ENCODE assay signal across 8 cellular contexts in genomic region chr11:19117760-19118097, GRCh38. TPM values are rescaled to one million over a fixed set of nuclear protein-coding genes. Genes with fewer than 3 reads are reported as not detected.
A peak's percentile ranks its signal among the peaks of the same experiment; 100 is the strongest.
DNase-seq lines count a peak whose midpoint lies in the region; ATAC-seq and TF ChIP-seq lines count a peak whose summit lies in the region.

No MANE protein-coding gene starts in this region.

- WGBS in GM23248 (ENCODE audit: low coverage in 1 of 2, low lambda C conversion rate in 2 of 2, missing lambda C conversion rate in 2 of 2), 2 experiments, result 14 to 20% methylated on average over 7 of the region's 7 CpGs
- 19 to 26% (median 21%) methylated on average over 7 of the region's 7 CpGs for WGBS in psoas muscle, 3 donors

- H3K4me1 ChIP-seq in GM23248 (ENCODE audit: insufficient read depth), result peaks cover 6% of the 10 kb centered on the region; the same call in 1 of the 2 replicates
- no peaks in the 10 kb centered on the region for H3K4me1 ChIP-seq in psoas muscle

- intact Hi-C loops in psoas muscle (cut with DNase I), result no loop called here

- H3K9me2 ChIP-seq in GM23248 (ENCODE audit: insufficient read depth), result no peaks in the 10 kb centered on the region
- no peaks in the 10 kb centered on the region for H3K9me2 ChIP-seq in SU-DHL-6 (replicated peaks; ENCODE audit: insufficient read depth, low read length)

- DNase-seq in GM23248 (no peak), fibroblast of the aortic adventitia (ENCODE audit: low read depth) (peak; percentile 37), psoas muscle (no peak), NCI-H1105 (lab: John Stamatoyannopoulos, UW) (no peak), omental fat pad (ENCODE audit: low spot score) (no peak)

- no peak for ATAC-seq in psoas muscle
- no peak for ATAC-seq in HG02623 (IDR thresholded peaks at IDR 0.05; ENCODE audit: unreplicated experiment)
- ATAC-seq in HG02852 (IDR thresholded peaks at IDR 0.05; ENCODE audit: unreplicated experiment), result no peak
- no peak for ATAC-seq in omental fat pad (ENCODE audit: low FRiP score)

- H3K9me3 ChIP-seq in GM23248 (ENCODE audit: low read depth), result no peaks in the 10 kb centered on the region
- H3K9me3 ChIP-seq in SU-DHL-6 (ENCODE audit: insufficient read depth, low read length), result no peaks in the 10 kb centered on the region
- no peaks in the 10 kb centered on the region for H3K9me3 ChIP-seq in psoas muscle

- H3K4me3 ChIP-seq in GM23248 (peak overlapping the region; percentile 80), SU-DHL-6 (ENCODE audit: insufficient read depth, low read length, poor library complexity, severe bottlenecking) (peak overlapping the region; percentile 96), fibroblast of the aortic adventitia (ENCODE audit: low read depth, low read length) (peak overlapping the region; percentile 85), psoas muscle (peak overlapping the region; percentile 81)

- H3K4me2 ChIP-seq in GM23248 (ENCODE audit: unreplicated experiment) (peak overlapping the region; percentile 91), SU-DHL-6 (ENCODE audit: low read depth, low read length, poor library complexity, severe bottlenecking) (peak overlapping the region; percentile 93)

- H3K27ac ChIP-seq in GM23248 (no peak overlapping the region), SU-DHL-6 (ENCODE audit: low read depth, low read length) (peak overlapping the region; percentile 53; the same call in 1 of the 2 replicates), psoas muscle (no peak overlapping the region)

- no peak for TF ChIP-seq CTCF in SU-DHL-6 (IDR thresholded peaks at IDR 0.05; ENCODE audit: insufficient read depth, low read length, poor library complexity, severe bottlenecking)
- no peak for TF ChIP-seq CTCF in fibroblast of the aortic adventitia (IDR thresholded peaks at IDR 0.05; ENCODE audit: insufficient read depth, low read length)
- TF ChIP-seq CTCF in psoas muscle (IDR thresholded peaks at IDR 0.05), result no peak
- no peak for TF ChIP-seq CTCF in omental fat pad (IDR thresholded peaks at IDR 0.05)

- in situ Hi-C loops in GM23248 (cut with MboI), result no loop called here

- 0 out of 2 replicates have a peak, but pooled peaks cover under 1% of the 10 kb centered on the region for H4K20me1 ChIP-seq in GM23248 (ENCODE audit: insufficient read depth)
- peaks cover under 1% of the 10 kb centered on the region; the same call in 1 of the 2 replicates for H4K20me1 ChIP-seq in SU-DHL-6 (ENCODE audit: low read depth, low read length)

- peak overlapping the region; percentile 92 for H2AFZ ChIP-seq in GM23248
- peak overlapping the region; percentile 84 for H2AFZ ChIP-seq in SU-DHL-6 (ENCODE audit: low read depth, low read length, severe bottlenecking)

- H3F3A ChIP-seq in GM23248 (ENCODE audit: insufficient read depth) (no peaks in the 10 kb centered on the region), SU-DHL-6 (ENCODE audit: insufficient read depth) (no peaks in the 10 kb centered on the region)

- H3K36me3 ChIP-seq in GM23248 (ENCODE audit: low read depth) (no peaks in the 10 kb centered on the region), SU-DHL-6 (ENCODE audit: low read length) (peaks cover 3% of the 10 kb centered on the region), psoas muscle (ENCODE audit: insufficient read depth in 1 of 2, low read depth in 1 of 2) (no peaks in the 10 kb centered on the region)

- H3K79me2 ChIP-seq in GM23248 (ENCODE audit: insufficient read depth) (peaks cover 14% of the 10 kb centered on the region; the same call in 1 of the 2 replicates), SU-DHL-6 (ENCODE audit: insufficient read depth, low read length) (peaks cover 55% of the 10 kb centered on the region)

- peaks cover 6% of the 10 kb centered on the region; the same call in 1 of the 2 replicates for H3K27me3 ChIP-seq in GM23248 (replicated peaks; ENCODE audit: insufficient read depth)
- no peaks in the 10 kb centered on the region for H3K27me3 ChIP-seq in SU-DHL-6 (ENCODE audit: low read length)
- H3K27me3 ChIP-seq in psoas muscle (ENCODE audit: insufficient read depth in 3 of 3, low read length in 2 of 3), result peaks cover 0 to 16% (median 0%) of the 10 kb centered on the region in 3 donors

- H3K9ac ChIP-seq in GM23248 (peak overlapping the region; percentile 74), SU-DHL-6 (ENCODE audit: low read length) (peak overlapping the region; percentile 87)

RNA-seq across cellular contexts. Expression of gene ZDHHC13, which starts 0.8 kb away (rescaled TPM):
- 10.9 and 11.0 TPM in 2 replicates for total RNA-seq in GM23248 (2014; rRNA removed; shearing (Covaris generic))
- polyA plus RNA-seq in GM23248 (2016; fragmentation: Nextera tagmentation; extraction: Ambion mirVana) (11.6 and 12.5 TPM in 2 replicates), psoas muscle (1 to 10 TPM in 1 of 3 donors, under 1 TPM in 2; 0.70 to 2.6 (median 0.98) TPM)
- total RNA-seq in fibroblast of the aortic adventitia (ENCODE audit: low replicate concordance) (2.0 and 18.6 TPM in 2 replicates), psoas muscle (1 to 10 TPM in 3 of 4 donors, under 1 TPM in 1; 0.99 to 2.1 (median 1.4) TPM), omental fat pad (10 to 100 TPM in 2 of 4 donors, 1 to 10 TPM in 2; 8.6 to 12.5 (median 9.7) TPM)

RNA-seq across cellular contexts. Expression of gene MRGPRX2, which starts 57.2 kb away (rescaled TPM):
- not detected in 2 replicates for total RNA-seq in GM23248 (2014; rRNA removed; shearing (Covaris generic))
- not detected in 2 replicates for polyA plus RNA-seq in GM23248 (2016; fragmentation: Nextera tagmentation; extraction: Ambion mirVana)
- not detected in 2 replicates for total RNA-seq in fibroblast of the aortic adventitia (ENCODE audit: low replicate concordance)
- not detected for total RNA-seq in psoas muscle
- under 1 TPM in 1 of 3 donors, not detected in 2; 0.01 TPM for polyA plus RNA-seq in psoas muscle
- total RNA-seq in omental fat pad, result under 1 TPM in 1 of 4 donors, not detected in 3; 0.31 TPM
